ENCODE assay signal across 8 cellular contexts in genomic region chr15:74695597-74696397, GRCh38. TPM values are rescaled to one million over a fixed set of nuclear protein-coding genes. Genes with fewer than 3 reads are reported as not detected.
DNase-seq lines count a peak whose midpoint lies in the region; ATAC-seq and TF ChIP-seq lines count a peak whose summit lies in the region.

TSS of gene EDC3 (minus strand) at chr15:74696024. CDS start at chr15:74675124, 20,900 bp downstream.

- no peaks in the 10 kb centered on the region for H3K27me3 Mint-ChIP-seq in T-helper 17 cell

- H3K9me3 ChIP-seq in T-helper 17 cell (ENCODE audit: control insufficient read depth, low read length, poor library complexity, severe bottlenecking) = no peaks in the 10 kb centered on the region
- no peaks in the 10 kb centered on the region for H3K9me3 ChIP-seq in prostate gland

- H3K4me3 ChIP-seq in prostate gland = peak within 1 kb of the TSS; percentile 79 to 80

- WGBS in prostate gland = under 1% methylated on average over 46 of the region's 46 CpGs

- intact Hi-C loops in left ventricle myocardium superior (cut with micrococcal nuclease) = no loop called here
- intact Hi-C loops in prostate gland (cut with DNase I) = loop anchor here (5.0 kb wide), 1 partner anchor 63 kb away; no protein-coding TSS in a partner anchor

- TF ChIP-seq POLR2A in prostate gland (IDR thresholded peaks at IDR 0.05) = peak; percentile 15

- DNase-seq in GDM1 (lab: John Stamatoyannopoulos, UW) = peak; percentile 70
- DNase-seq in NCI-H1436 (lab: John Stamatoyannopoulos, UW) = peak; percentile 84
- DNase-seq in T-helper 17 cell = peak; percentile 74 to 76 (median 75)
- DNase-seq in amygdala (lab: John Stamatoyannopoulos, UW) = peak; percentile 25 to 91 (median 74)
- peak; percentile 92 for DNase-seq in left ventricle myocardium superior
- DNase-seq in prostate gland (ENCODE audit: low spot score) = peak; percentile 86
- peak; percentile 90 for DNase-seq in ureter (ENCODE audit: low spot score)

- H3K4me3 Mint-ChIP-seq in T-helper 17 cell = peak within 1 kb of the TSS; percentile 96

- ATAC-seq in HG02571 (IDR thresholded peaks at IDR 0.05; ENCODE audit: unreplicated experiment) = peak; percentile 89
- peak; percentile 92 for ATAC-seq in T-helper 17 cell
- peak; percentile 98 for ATAC-seq in left ventricle myocardium superior

- H3K27ac Mint-ChIP-seq in T-helper 17 cell = peak within 1 kb of the TSS; percentile 96

- peaks cover 33% of the 10 kb centered on the region for H3K4me1 Mint-ChIP-seq in T-helper 17 cell

- H3K27me3 ChIP-seq in prostate gland (replicated peaks; ENCODE audit: insufficient read depth) = no peaks in the 10 kb centered on the region

- H3K27ac ChIP-seq in prostate gland = peak within 1 kb of the TSS; percentile 78 to 83

- no peaks in the 10 kb centered on the region for H3K4me1 ChIP-seq in prostate gland (replicated peaks)

- peaks cover 2% of the 10 kb centered on the region for H3K36me3 Mint-ChIP-seq in T-helper 17 cell (ENCODE audit: low read depth)

- TF ChIP-seq CTCF in prostate gland (IDR thresholded peaks at IDR 0.05) = no peak

- no peaks in the 10 kb centered on the region for H3K36me3 ChIP-seq in prostate gland

RNA-seq across cellular contexts. Expression of gene EDC3, which starts in this region (rescaled TPM):
- 10 to 100 TPM; 18.1 to 24.0 TPM for total RNA-seq in T-helper 17 cell
- 16.1 TPM for total RNA-seq in left ventricle myocardium superior
- 10 to 100 TPM; 20.6 to 36.8 TPM for total RNA-seq in prostate gland
- 40.4 TPM for total RNA-seq in ureter

Comparison
In these comparisons a context has a peak if more than half of its experiments do, and no peak if none do; other contexts are left out.
1. Peak in every context shown above with its lines: DNase-seq, ATAC-seq, H3K4me3 ChIP-seq and H3K27ac ChIP-seq.